12 cellular contexts compared by ENCODE assay signal in genomic region chr5:61228691-61229280, GRCh38.
DNase-seq lines count a peak whose midpoint lies in the region; ATAC-seq, FAIRE-seq and TF ChIP-seq lines count a peak whose summit lies in the region.
"Had no signal": no experiment of that assay in that cellular context is flagged by ENCODE, and none has a peak within 500 bp of the region (broad histone marks: within the 10 kb centered on the region; RNA-seq: fewer than 3 reads in every experiment).

No MANE protein-coding gene starts in this region.

- H3K4me3 Mint-ChIP-seq in activated CD8-positive, alpha-beta memory T cell treated with anti-CD3 and anti-CD28 coated beads, Interleukin-2, amount 10 ng/mL, durations not matched to agents 7 days and 5 days = no peak overlapping the region
- H3K4me3 Mint-ChIP-seq: activated naive CD4-positive, alpha-beta T cell treated with anti-CD3 and anti-CD28 coated beads, Interleukin-2, amount 50 U/mL, for 24 hours had no signal

- no peak overlapping the region for H3K4me2 ChIP-seq in HepG2 (ENCODE audit: low read depth, low read length)

- peak; percentile 65 for ATAC-seq in activated CD8-positive, alpha-beta memory T cell treated with anti-CD3 and anti-CD28 coated beads, Interleukin-2, amount 10 ng/mL, durations not matched to agents 7 days and 5 days
- ATAC-seq in upper lobe of right lung (no peak), HepG2 (no peak; the same call in 2 of the 3 replicates)

- no peaks in the 10 kb centered on the region for H3K9me3 ChIP-seq in upper lobe of right lung
- H3K9me3 ChIP-seq in HepG2 (ENCODE audit: low read length) = no peaks in the 10 kb centered on the region
- H3K9me3 ChIP-seq: psoas muscle had no signal

- no peak for DNase-seq in activated CD8-positive, alpha-beta memory T cell treated with anti-CD3 and anti-CD28 coated beads, Interleukin-2, amount 10 ng/mL, durations not matched to agents 7 days and 5 days
- no peak for DNase-seq in activated CD8-positive, alpha-beta memory T cell treated with anti-CD3 and anti-CD28 coated beads for 24 hours
- DNase-seq in HPDE6-E6E7 (ENCODE audit: extremely low spot score) (peak; percentile 15), epithelial cell of prostate (ENCODE audit: low read depth, low spot score) (peak; percentile 41), stromal cell of bone marrow (ENCODE audit: low read depth) (peak; percentile 12), NCI-H1092 (lab: John Stamatoyannopoulos, UW) (no peak), upper lobe of right lung (no peak), HepG2 (ENCODE audit: low spot score) (no peak)
- DNase-seq: psoas muscle; stimulated activated naive CD4-positive, alpha-beta T cell treated with Interleukin-2 at 50 U/mL for 16 hours; T-helper 2 cell had no signal

- H3K9me3 Mint-ChIP-seq in activated CD8-positive, alpha-beta memory T cell treated with anti-CD3 and anti-CD28 coated beads, Interleukin-2, amount 10 ng/mL, durations not matched to agents 7 days and 5 days (ENCODE audit: low read depth) = peaks cover 3% of the 10 kb centered on the region
- H3K9me3 Mint-ChIP-seq: activated naive CD4-positive, alpha-beta T cell treated with anti-CD3 and anti-CD28 coated beads, Interleukin-2, amount 50 U/mL, for 24 hours had no signal

- no peak for TF ChIP-seq RAD21 in HepG2 (CRISPR knock-in tag; IDR thresholded peaks at IDR 0.05)

- H3K4me1 ChIP-seq in upper lobe of right lung (no peaks in the 10 kb centered on the region), HepG2 (ENCODE audit: insufficient read depth, low read length) (no peaks in the 10 kb centered on the region)
- H3K4me1 ChIP-seq: psoas muscle had no signal

- intact Hi-C loops in upper lobe of right lung (cut with DNase I) = no loop called here
- intact Hi-C loops in HepG2 (cut with micrococcal nuclease; ENCODE audit: unreplicated experiment) = no loop called here

- FAIRE-seq in HepG2 (lab: Jason Lieb, UNC) = no peak

- CTCF ChIA-PET in activated CD8-positive, alpha-beta memory T cell treated with anti-CD3 and anti-CD28 coated beads, Interleukin-2, amount 10 ng/mL, durations not matched to agents 7 days and 5 days (lab: Charles Lee) = no interaction called here
- CTCF ChIA-PET in HepG2 (lab: Yijun Ruan, JAX; ENCODE audit: low intra/inter-chr PET ratio, low total read pairs) = no interaction called here

- no peak for TF ChIP-seq POLR2A in HepG2 (IDR thresholded peaks at IDR 0.05; ENCODE audit: insufficient read depth in 1 of 2, low read depth in 2 of 2, low read length in 2 of 2)

- peaks cover 17% of the 10 kb centered on the region for H3K4me1 Mint-ChIP-seq in activated CD8-positive, alpha-beta memory T cell treated with anti-CD3 and anti-CD28 coated beads, Interleukin-2, amount 10 ng/mL, durations not matched to agents 7 days and 5 days
- H3K4me1 Mint-ChIP-seq: activated naive CD4-positive, alpha-beta T cell treated with anti-CD3 and anti-CD28 coated beads, Interleukin-2, amount 50 U/mL, for 24 hours had no signal

- no peaks in the 10 kb centered on the region for H3K27me3 ChIP-seq in upper lobe of right lung
- H3K27me3 ChIP-seq in HepG2 (ENCODE audit: control insufficient read depth in 1 of 2, insufficient read depth in 2 of 2, low read length in 2 of 2) = peaks cover 0 to 4% of the 10 kb centered on the region in 2 experiments; a peak in 1 of 5 replicates

- H3K9ac ChIP-seq in HepG2 (ENCODE audit: insufficient read depth, low read depth, low read length) = no peak overlapping the region

- no TSS peak for BruUV-seq in HepG2 (replicated peaks; lab: Mats Ljungman, UMichigan)

- peaks cover 2% of the 10 kb centered on the region for H3K27me3 Mint-ChIP-seq in activated CD8-positive, alpha-beta memory T cell treated with anti-CD3 and anti-CD28 coated beads, Interleukin-2, amount 10 ng/mL, durations not matched to agents 7 days and 5 days

- TF ChIP-seq CTCF in upper lobe of right lung (IDR thresholded peaks at IDR 0.05) = no peak
- no peak for TF ChIP-seq CTCF in HepG2 (CRISPR knock-in tag; IDR thresholded peaks at IDR 0.05)

- no peaks in the 10 kb centered on the region for H4K20me1 ChIP-seq in HepG2 (ENCODE audit: insufficient read depth, low read length)

- H3K27ac ChIP-seq in epithelial cell of prostate = no peak overlapping the region
- no peak overlapping the region for H3K27ac ChIP-seq in upper lobe of right lung
- no peak overlapping the region for H3K27ac ChIP-seq in HepG2 (ENCODE audit: extremely low read length, insufficient read depth, low read length)
- H3K27ac ChIP-seq: psoas muscle had no signal

- no peak overlapping the region for H3K4me3 ChIP-seq in upper lobe of right lung
- H3K4me3 ChIP-seq in HepG2 (replicated peaks in 1 of 3; ENCODE audit: insufficient read depth in 1 of 3, low read depth in 2 of 3, low read length in 3 of 3) = no peak overlapping the region
- H3K4me3 ChIP-seq: psoas muscle had no signal

- no peak overlapping the region for H3K27ac Mint-ChIP-seq in activated CD8-positive, alpha-beta memory T cell treated with anti-CD3 and anti-CD28 coated beads, Interleukin-2, amount 10 ng/mL, durations not matched to agents 7 days and 5 days
- H3K27ac Mint-ChIP-seq: activated naive CD4-positive, alpha-beta T cell treated with anti-CD3 and anti-CD28 coated beads, Interleukin-2, amount 50 U/mL, for 24 hours had no signal

- WGBS in HepG2 (ENCODE audit: low lambda C conversion rate) = 33% methylated on average over 4 of the region's 12 CpGs

- TF ChIP-seq EP300 in HepG2 (IDR thresholded peaks at IDR 0.05; ENCODE audit: low read depth in 2 of 2, low read length in 2 of 2) (no peak), HepG2 (CRISPR knock-in tag; IDR thresholded peaks at IDR 0.05; ENCODE audit: borderline replicate concordance) (no peak)

- H2AFZ ChIP-seq in HepG2 (ENCODE audit: low read length) = no peak overlapping the region

- no peaks in the 10 kb centered on the region for H3K79me2 ChIP-seq in HepG2 (ENCODE audit: insufficient read depth, low read length)

- H3K36me3 ChIP-seq in upper lobe of right lung = no peaks in the 10 kb centered on the region
- H3K36me3 ChIP-seq in HepG2 (replicated peaks in 1 of 2; ENCODE audit: control insufficient read depth in 1 of 2, insufficient read depth in 2 of 2, low read length in 2 of 2) = no peaks in the 10 kb centered on the region

- in situ Hi-C loops in HepG2 (cut with HindIII; ENCODE audit: extremely low pct_ligation_motif_present, low pct_unique_long_range_greater_than_20kb) = no loop called here

- POLR2A ChIA-PET in HepG2 (lab: Yijun Ruan, JAX) = no interaction called here

- peaks cover 3% of the 10 kb centered on the region for H3K36me3 Mint-ChIP-seq in activated CD8-positive, alpha-beta memory T cell treated with anti-CD3 and anti-CD28 coated beads, Interleukin-2, amount 10 ng/mL, durations not matched to agents 7 days and 5 days
- H3K36me3 Mint-ChIP-seq: activated naive CD4-positive, alpha-beta T cell treated with anti-CD3 and anti-CD28 coated beads, Interleukin-2, amount 50 U/mL, for 24 hours had no signal

TF ChIP-seq in HepG2, 621 proteins besides CTCF, POLR2A, EP300 and RAD21:
- TF ChIP-seq ZNF652 (CRISPR knock-in tag; IDR thresholded peaks at IDR 0.05; ENCODE audit: borderline replicate concordance, low read depth) (no peak), BRD4 (CRISPR knock-in tag; IDR thresholded peaks at IDR 0.05) (no peak)

Comparison
In these comparisons a context has a peak if more than half of its experiments do, and no peak if none do; other contexts are left out.
1. DNase-seq: peak in HPDE6-E6E7 (single experiment), epithelial cell of prostate (single experiment) and stromal cell of bone marrow (single experiment); none in activated CD8-positive, alpha-beta memory T cell treated with anti-CD3 and anti-CD28 coated beads, Interleukin-2, amount 10 ng/mL, durations not matched to agents 7 days and 5 days (single experiment), activated CD8-positive, alpha-beta memory T cell treated with anti-CD3 and anti-CD28 coated beads for 24 hours (single experiment), NCI-H1092 (single experiment), upper lobe of right lung (single experiment) and HepG2 (single experiment).